ENCODE assay signal across 8 cellular contexts in genomic region chr20:48620486-48621255, GRCh38.
DNase-seq lines count a peak whose midpoint lies in the region; ATAC-seq and TF ChIP-seq lines count a peak whose summit lies in the region.

No MANE protein-coding gene starts in this region.

- no peaks in the 10 kb centered on the region for H3K27me3 Mint-ChIP-seq in activated T-helper 2 cell treated with anti-CD3 and anti-CD28 coated beads, Interferon-gamma antibody, Interleukin-2, Interleukin-4, amounts not matched to agents 10 μg/mL and 5 μg/mL and 100 μg/mL, durations not matched to agents 14 hours and 24 hours and 36 hours (ENCODE audit: low read depth)
- no peaks in the 10 kb centered on the region for H3K27me3 Mint-ChIP-seq in natural killer cell treated with Interleukin-12 subunit alpha and Interleukin-12 subunit beta and Interleukin-15 and Interleukin-18, amount 100 ng/mL, for 72 hours
- H3K27me3 Mint-ChIP-seq in stimulated activated naive B cell treated with anti-CD40 and anti-IgM and Interleukin-4, amounts not matched to agents 10 μg/mL and 1 μg/mL and 100 μg/mL, for 72 hours: peaks cover 0 to 6% of the 10 kb centered on the region in 2 donors

- H3K27ac ChIP-seq in RWPE1: peak overlapping the region; percentile 91

- H3K4me1 Mint-ChIP-seq in activated T-helper 2 cell treated with anti-CD3 and anti-CD28 coated beads, Interferon-gamma antibody, Interleukin-2, Interleukin-4, amounts not matched to agents 10 μg/mL and 5 μg/mL and 100 μg/mL, durations not matched to agents 14 hours and 24 hours and 36 hours (ENCODE audit: low read depth): peaks cover 12% of the 10 kb centered on the region
- peaks cover 10 to 16% of the 10 kb centered on the region in 2 donors for H3K4me1 Mint-ChIP-seq in natural killer cell treated with Interleukin-12 subunit alpha and Interleukin-12 subunit beta and Interleukin-15 and Interleukin-18, amount 100 ng/mL, for 72 hours (ENCODE audit: low read depth in 2 of 2)
- peaks cover 6 to 11% of the 10 kb centered on the region in 2 donors for H3K4me1 Mint-ChIP-seq in stimulated activated naive B cell treated with anti-CD40 and anti-IgM and Interleukin-4, amounts not matched to agents 10 μg/mL and 1 μg/mL and 100 μg/mL, for 72 hours

- no peaks in the 10 kb centered on the region for H3K9me3 Mint-ChIP-seq in activated T-helper 2 cell treated with anti-CD3 and anti-CD28 coated beads, Interferon-gamma antibody, Interleukin-2, Interleukin-4, amounts not matched to agents 10 μg/mL and 5 μg/mL and 100 μg/mL, durations not matched to agents 14 hours and 24 hours and 36 hours
- no peaks in the 10 kb centered on the region for H3K9me3 Mint-ChIP-seq in natural killer cell treated with Interleukin-12 subunit alpha and Interleukin-12 subunit beta and Interleukin-15 and Interleukin-18, amount 100 ng/mL, for 72 hours
- no peaks in the 10 kb centered on the region for H3K9me3 Mint-ChIP-seq in stimulated activated naive B cell treated with anti-CD40 and anti-IgM and Interleukin-4, amounts not matched to agents 10 μg/mL and 1 μg/mL and 100 μg/mL, for 72 hours

- H3K4me3 ChIP-seq in LNCaP clone FGC (ENCODE audit: low read depth, low read length) (peak overlapping the region; percentile 36), fibroblast of villous mesenchyme (ENCODE audit: low read depth, low read length) (peak overlapping the region; percentile 41)

- peaks cover 6% of the 10 kb centered on the region for H3K36me3 Mint-ChIP-seq in activated T-helper 2 cell treated with anti-CD3 and anti-CD28 coated beads, Interferon-gamma antibody, Interleukin-2, Interleukin-4, amounts not matched to agents 10 μg/mL and 5 μg/mL and 100 μg/mL, durations not matched to agents 14 hours and 24 hours and 36 hours (ENCODE audit: low read depth)
- H3K36me3 Mint-ChIP-seq in natural killer cell treated with Interleukin-12 subunit alpha and Interleukin-12 subunit beta and Interleukin-15 and Interleukin-18, amount 100 ng/mL, for 72 hours: no peaks in the 10 kb centered on the region
- H3K36me3 Mint-ChIP-seq in stimulated activated naive B cell treated with anti-CD40 and anti-IgM and Interleukin-4, amounts not matched to agents 10 μg/mL and 1 μg/mL and 100 μg/mL, for 72 hours: peaks cover 17 to 18% of the 10 kb centered on the region in 2 donors

- POLR2A ChIA-PET in RWPE1 (lab: Yijun Ruan, JAX; ENCODE audit: low non-redundant PET): no interaction called here

- peak overlapping the region; percentile 75 for H3K4me3 Mint-ChIP-seq in activated T-helper 2 cell treated with anti-CD3 and anti-CD28 coated beads, Interferon-gamma antibody, Interleukin-2, Interleukin-4, amounts not matched to agents 10 μg/mL and 5 μg/mL and 100 μg/mL, durations not matched to agents 14 hours and 24 hours and 36 hours (ENCODE audit: low read depth)
- H3K4me3 Mint-ChIP-seq in natural killer cell treated with Interleukin-12 subunit alpha and Interleukin-12 subunit beta and Interleukin-15 and Interleukin-18, amount 100 ng/mL, for 72 hours: peak overlapping the region; percentile 66
- H3K4me3 Mint-ChIP-seq in stimulated activated naive B cell treated with anti-CD40 and anti-IgM and Interleukin-4, amounts not matched to agents 10 μg/mL and 1 μg/mL and 100 μg/mL, for 72 hours: peak overlapping the region; percentile 71 to 79

- CTCF ChIA-PET in RWPE1 (lab: Yijun Ruan, JAX): interaction anchor here (0.5 to 3.2 kb wide), 161 partner anchors 9 to 1567 kb away, joined by 3 to 45 read pairs (median 4); partner anchors contain the start of gene NCOA3

- intact Hi-C loops in activated T-helper 2 cell treated with anti-CD3 and anti-CD28 coated beads, Interferon-gamma antibody, Interleukin-2, Interleukin-4, amounts not matched to agents 10 μg/mL and 5 μg/mL and 100 μg/mL, durations not matched to agents 14 hours and 24 hours and 36 hours (cut with micrococcal nuclease): loop anchor here (1.0 to 5.0 kb wide), 3 partner anchors 894 to 958 kb away; no protein-coding TSS in a partner anchor

- TF ChIP-seq CTCF in GM13976 (IDR thresholded peaks at IDR 0.05; ENCODE audit: borderline replicate concordance, control extremely low read depth, extremely low read depth, insufficient read depth, missing control alignments) (peak; percentile 93), LNCaP clone FGC (IDR thresholded peaks at IDR 0.05; ENCODE audit: control insufficient read depth, extremely low read depth, insufficient read depth) (peak; percentile 86), RWPE1 (conservative IDR thresholded peaks at IDR 0.05; ENCODE audit: low read depth) (peak; percentile 98), fibroblast of villous mesenchyme (IDR thresholded peaks at IDR 0.05; ENCODE audit: insufficient read depth, low read depth, low read length) (peak; percentile 92)

- H3K27ac Mint-ChIP-seq in activated T-helper 2 cell treated with anti-CD3 and anti-CD28 coated beads, Interferon-gamma antibody, Interleukin-2, Interleukin-4, amounts not matched to agents 10 μg/mL and 5 μg/mL and 100 μg/mL, durations not matched to agents 14 hours and 24 hours and 36 hours: no peak overlapping the region
- peak overlapping the region; percentile 18 to 68 for H3K27ac Mint-ChIP-seq in natural killer cell treated with Interleukin-12 subunit alpha and Interleukin-12 subunit beta and Interleukin-15 and Interleukin-18, amount 100 ng/mL, for 72 hours
- H3K27ac Mint-ChIP-seq in stimulated activated naive B cell treated with anti-CD40 and anti-IgM and Interleukin-4, amounts not matched to agents 10 μg/mL and 1 μg/mL and 100 μg/mL, for 72 hours: no peak overlapping the region

- in situ Hi-C loops in GM13976 (cut with MboI; ENCODE audit: low sequenced_read_pairs, unreplicated experiment): loop anchor here (25.0 kb wide), 1 partner anchor 933 kb away; no protein-coding TSS in a partner anchor

- ATAC-seq in natural killer cell treated with Interleukin-12 subunit alpha and Interleukin-12 subunit beta and Interleukin-15 and Interleukin-18, amount 100 ng/mL, for 72 hours: peak; percentile 76 to 77
- peak; percentile 94 for ATAC-seq in stimulated activated naive B cell treated with anti-CD40 and anti-IgM and Interleukin-4, amounts not matched to agents 10 μg/mL and 1 μg/mL and 100 μg/mL, for 72 hours (replicated peaks)
- ATAC-seq in HG03571 (IDR thresholded peaks at IDR 0.05; ENCODE audit: unreplicated experiment): no peak

- DNase-seq in GM13976 (ENCODE audit: low spot score): peak; percentile 91
- DNase-seq in LNCaP clone FGC (ENCODE audit: low read depth): peak; percentile 67
- peak; percentile 98 for DNase-seq in RWPE1 (ENCODE audit: low spot score)
- DNase-seq in activated T-helper 2 cell treated with anti-CD3 and anti-CD28 coated beads, Interferon-gamma antibody, Interleukin-2, Interleukin-4, amounts not matched to agents 10 μg/mL and 5 μg/mL and 100 μg/mL, durations not matched to agents 14 hours and 24 hours and 36 hours (ENCODE audit: low spot score): peak; percentile 65
- DNase-seq in fibroblast of villous mesenchyme (ENCODE audit: low read depth): peak; percentile 81
- peak; percentile 69 for DNase-seq in natural killer cell treated with Interleukin-12 subunit alpha and Interleukin-12 subunit beta and Interleukin-15 and Interleukin-18, amount 100 ng/mL, for 72 hours (ENCODE audit: low spot score)
- DNase-seq in stimulated activated naive B cell treated with anti-CD40 and anti-IgM and Interleukin-4, amounts not matched to agents 10 μg/mL and 1 μg/mL and 100 μg/mL, for 72 hours: peak; percentile 66

Comparison
In these comparisons a context has a peak if more than half of its experiments do, and no peak if none do; other contexts are left out.
1. H3K27ac Mint-ChIP-seq: peak in natural killer cell treated with Interleukin-12 subunit alpha and Interleukin-12 subunit beta and Interleukin-15 and Interleukin-18, amount 100 ng/mL, for 72 hours (2 of 2); none in activated T-helper 2 cell treated with anti-CD3 and anti-CD28 coated beads, Interferon-gamma antibody, Interleukin-2, Interleukin-4, amounts not matched to agents 10 μg/mL and 5 μg/mL and 100 μg/mL, durations not matched to agents 14 hours and 24 hours and 36 hours (single experiment) and stimulated activated naive B cell treated with anti-CD40 and anti-IgM and Interleukin-4, amounts not matched to agents 10 μg/mL and 1 μg/mL and 100 μg/mL, for 72 hours (single experiment).
2. Peak in every context shown above with its lines, with median percentiles within 50 percentile points of each other: DNase-seq, CTCF ChIP-seq and H3K4me3 Mint-ChIP-seq.